ENCODE assay signal across 8 cellular contexts in the genomic region with DNA sequence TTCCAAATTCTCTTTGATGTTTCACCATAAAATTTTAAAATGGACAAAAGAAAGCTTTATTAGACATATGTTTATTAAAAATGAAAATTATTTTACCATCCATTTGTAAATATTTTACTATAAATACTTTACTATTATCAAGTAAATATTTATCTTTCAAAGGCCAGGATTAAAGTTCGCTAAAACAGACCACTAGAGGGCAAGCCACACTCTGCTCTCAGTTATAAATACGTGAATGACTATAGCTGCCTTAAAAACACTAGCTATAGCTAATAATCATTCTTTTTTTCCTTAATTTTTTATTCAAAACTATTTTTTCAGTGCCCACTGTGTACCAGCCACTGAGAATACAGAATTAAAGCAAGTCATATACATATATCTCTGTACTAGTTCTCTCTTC. TPM values are rescaled to one million over a fixed set of nuclear protein-coding genes. Genes with fewer than 3 reads are reported as not detected.
A peak's percentile ranks its signal among the peaks of the same experiment; 100 is the strongest.
DNase-seq lines count a peak whose midpoint lies in the region; ATAC-seq, FAIRE-seq and TF ChIP-seq lines count a peak whose summit lies in the region.

No MANE protein-coding gene starts in this region.

- TF ChIP-seq CTCF in coronary artery (IDR thresholded peaks at IDR 0.05), result peak; percentile 23

- FAIRE-seq in GM12891 (lab: Jason Lieb, UNC), result no peak

- no peak for TF ChIP-seq POLR2A in GM12891 (IDR thresholded peaks at IDR 0.05; ENCODE audit: low read depth, low read length)

- DNase-seq in NCI-H1417 treated with DMSO at 0.1 percent for 48 hours (lab: John Stamatoyannopoulos, UW), result peak; percentile 4
- no peak for DNase-seq in coronary artery (ENCODE audit: low spot score)
- peak; percentile 29 for DNase-seq in putamen (ENCODE audit: low spot score)
- DNase-seq in activated CD4-positive, alpha-beta T cell treated with anti-CD3 and anti-CD28 coated beads for 4 hours, result no peak
- DNase-seq in GM12891 (ENCODE audit: insufficient read length, low spot score), result no peak
- no peak for DNase-seq in ecto neural progenitor cell (ENCODE audit: low spot score)

- no peak overlapping the region for H3K27ac ChIP-seq in coronary artery

- ATAC-seq in GM18868 (IDR thresholded peaks at IDR 0.05; ENCODE audit: unreplicated experiment) (peak; percentile 66), HG02938 (IDR thresholded peaks at IDR 0.05; ENCODE audit: unreplicated experiment) (no peak)

- H3K4me3 ChIP-seq in coronary artery, result no peak overlapping the region

TF ChIP-seq in GM12891, 5 proteins besides CTCF, POLR2A, EP300 and RAD21:
- no peak for TF ChIP-seq TAF1 (IDR thresholded peaks at IDR 0.05; ENCODE audit: low read depth, low read length)
- TF ChIP-seq POLR2AphosphoS5 (IDR thresholded peaks at IDR 0.05; ENCODE audit: low read depth, low read length), result no peak
- no peak for TF ChIP-seq PAX5 (IDR thresholded peaks at IDR 0.05; ENCODE audit: insufficient read depth, low read length, severe bottlenecking)
- no peak for TF ChIP-seq SPI1 (IDR thresholded peaks at IDR 0.05; ENCODE audit: low read depth, low read length)
- TF ChIP-seq POU2F2 (IDR thresholded peaks at IDR 0.05; ENCODE audit: low read depth, low read length), result no peak

RNA-seq across cellular contexts. Expression of a gene that starts 38.6 kb away (rescaled TPM):
- not detected for polyA plus RNA-seq in GM12891 (2012; ENCODE audit: low read depth, missing spikeins)

Comparison
In these comparisons a context has a peak if more than half of its experiments do, and no peak if none do; other contexts are left out.
1. DNase-seq: peak in NCI-H1417 treated with DMSO at 0.1 percent for 48 hours (single experiment) and putamen (single experiment); none in coronary artery (single experiment), activated CD4-positive, alpha-beta T cell treated with anti-CD3 and anti-CD28 coated beads for 4 hours (0 of 2), GM12891 (single experiment) and ecto neural progenitor cell (single experiment).